In genomic region chr3:107966261-107966660, GRCh38 we compare ENCODE assay signal across 27 cellular contexts.
"Had no signal": no experiment of that assay in that cellular context is flagged by ENCODE, and none has a peak within 500 bp of the region (broad histone marks: within the 10 kb centered on the region; RNA-seq: fewer than 3 reads in every experiment).

No MANE protein-coding gene starts in this region.

- H3K27me3 Mint-ChIP-seq: activated B cell treated with CpG ODN at 0.5 μM for 24 hours; activated CD4-positive, alpha-beta memory T cell treated with anti-CD3 and anti-CD28 coated beads for 36 hours; activated CD4-positive, alpha-beta T cell treated with anti-CD3 and anti-CD28 coated beads, Interleukin-2, amount 10 ng/mL, durations not matched to agents 7 days and 5 days; activated naive CD8-positive, alpha-beta T cell treated with anti-CD3 and anti-CD28 coated beads, Interleukin-2, amount 50 U/mL, for 24 hours had no signal

- H3K4me1 Mint-ChIP-seq: activated CD4-positive, alpha-beta T cell treated with anti-CD3 and anti-CD28 coated beads, Interleukin-2, amount 10 ng/mL, durations not matched to agents 7 days and 5 days had no signal

- H3K36me3 Mint-ChIP-seq: activated CD4-positive, alpha-beta memory T cell treated with anti-CD3 and anti-CD28 coated beads for 36 hours; activated naive CD4-positive, alpha-beta T cell treated with anti-CD3 and anti-CD28 coated beads, Interleukin-2, amount 50 U/mL, for 72 hours had no signal

- DNase-seq: activated B cell treated with CpG ODN at 0.5 μM for 24 hours; activated CD4-positive, alpha-beta memory T cell treated with anti-CD3 and anti-CD28 coated beads for 36 hours; activated CD4-positive, alpha-beta T cell treated with anti-CD3 and anti-CD28 coated beads, Interleukin-2, amount 10 ng/mL, durations not matched to agents 7 days and 5 days; activated CD8-positive, alpha-beta memory T cell treated with anti-CD3 and anti-CD28 coated beads for 24 hours; activated effector memory CD4-positive, alpha-beta T cell treated with anti-CD3 and anti-CD28 coated beads, Interleukin-2, amount 50 U/mL, for 16 hours; activated naive CD4-positive, alpha-beta T cell treated with Interleukin-2 at 50 U/mL for 16 hours; activated naive CD8-positive, alpha-beta T cell treated with anti-CD3 and anti-CD28 coated beads, Interleukin-2, amount 50 U/mL, for 24 hours; activated T-cell treated with anti-CD3 and anti-CD28 coated beads, Interleukin-2, amount 50 U/mL, for 4 hours; amniotic stem cell; body of pancreas; central memory CD4-positive, alpha-beta T cell; Kasumi-1; KBM-7; NCI-H1048; NCI-H1417; NCI-H2029; NCI-H2107; NCI-H2171 treated with DMSO at 0.1 percent for 48 hours; NCI-H226; NCI-H526 treated with DMSO at 0.1 percent for 48 hours; Peyer's patch; Right ventricle myocardium superior had no signal

- H3K4me1 ChIP-seq: Peyer's patch had no signal

- H3K4me3 ChIP-seq: ascending aorta, body of pancreas, Peyer's patch, SJSA1 had no signal

- ATAC-seq: activated naive CD4-positive, alpha-beta T cell treated with anti-CD3 and anti-CD28 coated beads, Interleukin-2, amount 50 U/mL, for 72 hours; activated naive CD8-positive, alpha-beta T cell treated with anti-CD3 and anti-CD28 coated beads, Interleukin-2, amount 50 U/mL, for 24 hours; activated T-cell treated with anti-CD3 and anti-CD28 coated beads, Interleukin-2, amount 50 U/mL, for 4 hours; body of pancreas had no signal

- H3K27me3 ChIP-seq: ascending aorta, body of pancreas, Peyer's patch, SJSA1 had no signal

- H3K9me3 ChIP-seq: ascending aorta, body of pancreas, Peyer's patch, SJSA1 had no signal

- H3K36me3 ChIP-seq: ascending aorta, Peyer's patch, SJSA1 had no signal

- H3K27ac ChIP-seq: ascending aorta, body of pancreas, Peyer's patch, RWPE1, SJSA1 had no signal

- H3K9me3 Mint-ChIP-seq: activated B cell treated with CpG ODN at 0.5 μM for 24 hours; activated CD4-positive, alpha-beta memory T cell treated with anti-CD3 and anti-CD28 coated beads for 36 hours; activated CD4-positive, alpha-beta T cell treated with anti-CD3 and anti-CD28 coated beads, Interleukin-2, amount 10 ng/mL, durations not matched to agents 7 days and 5 days; activated naive CD8-positive, alpha-beta T cell treated with anti-CD3 and anti-CD28 coated beads, Interleukin-2, amount 50 U/mL, for 24 hours; activated T-cell treated with anti-CD3 and anti-CD28 coated beads, Interleukin-2, amount 50 U/mL, for 4 hours; T-helper 1 cell treated with Interleukin-12 subunit alpha and Interleukin-12 subunit beta and Interleukin-4 antibody, amounts not matched to agents 30 μg/mL and 1 μg/mL, for 36 hours had no signal

- H3K27ac Mint-ChIP-seq: activated B cell treated with CpG ODN at 0.5 μM for 24 hours; activated CD4-positive, alpha-beta memory T cell treated with anti-CD3 and anti-CD28 coated beads for 36 hours; activated CD4-positive, alpha-beta T cell treated with anti-CD3 and anti-CD28 coated beads, Interleukin-2, amount 10 ng/mL, durations not matched to agents 7 days and 5 days; activated naive CD8-positive, alpha-beta T cell treated with anti-CD3 and anti-CD28 coated beads, Interleukin-2, amount 50 U/mL, for 24 hours; T-helper 1 cell treated with Interleukin-12 subunit alpha and Interleukin-12 subunit beta and Interleukin-4 antibody, amounts not matched to agents 30 μg/mL and 1 μg/mL, for 36 hours had no signal

- H3K4me3 Mint-ChIP-seq: activated B cell treated with CpG ODN at 0.5 μM for 24 hours; activated CD4-positive, alpha-beta memory T cell treated with anti-CD3 and anti-CD28 coated beads for 36 hours; activated CD4-positive, alpha-beta T cell treated with anti-CD3 and anti-CD28 coated beads, Interleukin-2, amount 10 ng/mL, durations not matched to agents 7 days and 5 days; activated naive CD8-positive, alpha-beta T cell treated with anti-CD3 and anti-CD28 coated beads, Interleukin-2, amount 50 U/mL, for 24 hours; activated T-cell treated with anti-CD3 and anti-CD28 coated beads, Interleukin-2, amount 50 U/mL, for 4 hours; T-helper 1 cell treated with Interleukin-12 subunit alpha and Interleukin-12 subunit beta and Interleukin-4 antibody, amounts not matched to agents 30 μg/mL and 1 μg/mL, for 36 hours had no signal
